In genomic region chr13:40770934-40771618, GRCh38 we compare ENCODE assay signal across 1 cellular context.
TF ChIP-seq lines count a peak whose summit lies in the region.

Gene MRPS31 (minus strand): TSS chr13:40771190. CDS start chr13:40771136, 54 bp downstream.

TF ChIP-seq in GM12878, 131 proteins besides CTCF, POLR2A, EP300 and RAD21 (continued from another document):
- TF ChIP-seq, protein P1, sequence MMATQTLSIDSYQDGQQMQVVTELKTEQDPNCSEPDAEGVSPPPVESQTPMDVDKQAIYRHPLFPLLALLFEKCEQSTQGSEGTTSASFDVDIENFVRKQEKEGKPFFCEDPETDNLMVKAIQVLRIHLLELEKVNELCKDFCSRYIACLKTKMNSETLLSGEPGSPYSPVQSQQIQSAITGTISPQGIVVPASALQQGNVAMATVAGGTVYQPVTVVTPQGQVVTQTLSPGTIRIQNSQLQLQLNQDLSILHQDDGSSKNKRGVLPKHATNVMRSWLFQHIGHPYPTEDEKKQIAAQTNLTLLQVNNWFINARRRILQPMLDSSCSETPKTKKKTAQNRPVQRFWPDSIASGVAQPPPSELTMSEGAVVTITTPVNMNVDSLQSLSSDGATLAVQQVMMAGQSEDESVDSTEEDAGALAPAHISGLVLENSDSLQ (IDR thresholded peaks at IDR 0.05) = peak; percentile 89
- no peak; the same call in 1 of the 2 replicates for TF ChIP-seq RCOR1 (conservative IDR thresholded peaks at IDR 0.05; ENCODE audit: low read depth, low read length)
